Comparison of ENCODE assay signal across 8 cellular contexts in the genomic region with DNA sequence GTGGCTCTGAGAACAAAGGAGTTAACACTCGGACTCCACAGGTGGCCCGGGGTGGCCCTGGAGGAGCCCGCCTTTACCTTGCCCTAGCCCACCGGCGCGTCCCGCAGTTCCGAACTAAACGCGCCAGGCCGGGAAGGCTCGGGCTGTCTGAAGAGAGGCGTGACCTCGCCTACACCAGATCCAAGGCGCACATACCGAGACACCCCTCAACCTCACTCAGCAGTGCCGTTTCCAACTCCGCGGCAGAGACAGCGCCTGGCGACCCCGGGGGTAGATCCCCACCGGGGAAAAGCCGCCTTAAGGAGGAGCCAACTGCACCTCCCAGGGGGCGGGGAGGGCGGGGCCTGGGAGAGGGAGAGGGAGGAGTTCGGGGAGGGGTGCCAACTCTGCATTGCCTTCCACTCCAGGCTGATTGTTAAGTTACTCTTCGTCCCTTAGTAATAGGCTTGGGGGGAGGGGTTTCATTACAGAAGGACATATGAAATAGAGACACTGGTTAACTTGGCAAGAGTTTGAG. TPM values are rescaled to one million over a fixed set of nuclear protein-coding genes. Genes with fewer than 3 reads are reported as not detected.
A peak's percentile ranks its signal among the peaks of the same experiment; 100 is the strongest.
DNase-seq lines count a peak whose midpoint lies in the region; ATAC-seq and TF ChIP-seq lines count a peak whose summit lies in the region.

A gene (minus strand): TSS at position 272 of the 517 bp plus-strand sequence. CDS start 1,408 bp downstream, outside the sequence.

- H3K27ac ChIP-seq in right lobe of liver, result peak within 1 kb of the TSS; percentile 66 to 92 (median 83)

- H3K27me3 Mint-ChIP-seq in dendritic cell treated with granulocyte-macrophage colony-stimulating factor and Interleukin-4, amounts not matched to agents 40 ng/mL and 50 ng/mL, for 4 days, result peaks cover 33% of the 10 kb centered on the region

- H3K4me1 Mint-ChIP-seq in dendritic cell treated with granulocyte-macrophage colony-stimulating factor and Interleukin-4, amounts not matched to agents 40 ng/mL and 50 ng/mL, for 4 days (ENCODE audit: low read depth), result peaks cover 11% of the 10 kb centered on the region

- WGBS in right lobe of liver (ENCODE audit: insufficient coverage, low coverage, low lambda C conversion rate, missing lambda C conversion rate), result 2% methylated on average over 10 of the region's 28 CpGs

- DNase-seq in BJ (ENCODE audit: low read depth) (peak; percentile 53), NCI-H526 (lab: John Stamatoyannopoulos, UW) (peak; percentile 87 to 94), right lobe of liver (peak; percentile 94 to 96 (median 95))
- DNase-seq in activated CD4-positive, alpha-beta T cell treated with anti-CD3 and anti-CD28 coated beads, Interleukin-2, amount 50 U/mL, for 24 hours (ENCODE audit: low read depth in 1 of 2, low spot score in 1 of 2), result peak; percentile 70 to 80
- DNase-seq in stimulated activated CD4-positive, alpha-beta T cell treated with anti-CD3 and anti-CD28 coated beads, Interleukin-4, amount 100 ng/mL, for 4 hours, result peak; percentile 82 to 85

- H3K4me3 Mint-ChIP-seq in dendritic cell treated with granulocyte-macrophage colony-stimulating factor and Interleukin-4, amounts not matched to agents 40 ng/mL and 50 ng/mL, for 4 days, result peak within 1 kb of the TSS; percentile 84

- peak within 1 kb of the TSS; percentile 91 for H3K27ac Mint-ChIP-seq in dendritic cell treated with granulocyte-macrophage colony-stimulating factor and Interleukin-4, amounts not matched to agents 40 ng/mL and 50 ng/mL, for 4 days

- H3K36me3 ChIP-seq in BJ (ENCODE audit: control insufficient read depth, insufficient read depth, low read length) (no peaks in the 10 kb centered on the region), right lobe of liver (peaks cover 0 to 9% (median 3%) of the 10 kb centered on the region in 4 donors)

- H3K27me3 ChIP-seq in BJ (ENCODE audit: control insufficient read depth, insufficient read depth, low read length), result no peaks in the 10 kb centered on the region
- no peaks in the 10 kb centered on the region for H3K27me3 ChIP-seq in right lobe of liver

- no peaks in the 10 kb centered on the region for H3K9me3 Mint-ChIP-seq in dendritic cell treated with granulocyte-macrophage colony-stimulating factor and Interleukin-4, amounts not matched to agents 40 ng/mL and 50 ng/mL, for 4 days

- TF ChIP-seq POLR2A in right lobe of liver (IDR thresholded peaks at IDR 0.05), result peak; percentile 27

- CTCF ChIA-PET in BJ (lab: Yijun Ruan, JAX), result interaction anchor here (0.7 to 1.1 kb wide), 6 partner anchors 41 to 223 kb away, joined by 3 to 4 read pairs (median 3); no protein-coding TSS in a partner anchor

- peak within 1 kb of the TSS; percentile 81 for H3K4me3 ChIP-seq in BJ (ENCODE audit: low read depth, low read length)
- H3K4me3 ChIP-seq in right lobe of liver, result peak within 1 kb of the TSS; percentile 93 to 98 (median 94)

- no peaks in the 10 kb centered on the region for H3K9me3 ChIP-seq in right lobe of liver

- POLR2A ChIA-PET in BJ (lab: Charles Lee), result interaction anchor here (0.6 kb wide), 1 partner anchor 22 kb away, joined by 10 read pairs; no protein-coding TSS in a partner anchor

- intact Hi-C loops in dendritic cell treated with granulocyte-macrophage colony-stimulating factor and Interleukin-4, amounts not matched to agents 40 ng/mL and 50 ng/mL, for 4 days (cut with micrococcal nuclease), result no loop called here
- intact Hi-C loops in right lobe of liver (cut with DNase I), result no loop called here

- no peak for TF ChIP-seq CTCF in BJ (IDR thresholded peaks at IDR 0.05; ENCODE audit: insufficient read depth, low read depth, low read length)
- TF ChIP-seq CTCF in right lobe of liver (IDR thresholded peaks at IDR 0.05), result no peak

- H3K4me1 ChIP-seq in right lobe of liver, result peaks cover 0 to 20% (median 2%) of the 10 kb centered on the region in 4 donors

- ATAC-seq in GM19324 (IDR thresholded peaks at IDR 0.05; ENCODE audit: low FRiP score, unreplicated experiment), result peak; percentile 49
- peak; percentile 59 for ATAC-seq in HG03460 (IDR thresholded peaks at IDR 0.05; ENCODE audit: unreplicated experiment)
- ATAC-seq in right lobe of liver, result peak; percentile 85 to 91 (median 88)

- H3K36me3 Mint-ChIP-seq in dendritic cell treated with granulocyte-macrophage colony-stimulating factor and Interleukin-4, amounts not matched to agents 40 ng/mL and 50 ng/mL, for 4 days (ENCODE audit: low read depth), result peaks cover 15% of the 10 kb centered on the region

RNA-seq across cellular contexts. Expression of the gene that starts here (rescaled TPM):
- polyA plus RNA-seq in BJ (2011; rRNA removed), result 40.4 and 79.8 TPM in 2 replicates
- polyA minus RNA-seq in BJ (2011; rRNA and poly(A)+ RNA removed), result 72.2 and 79.1 TPM in 2 replicates
- total RNA-seq in right lobe of liver, result 10 to 100 TPM; 36.1 to 50.2 (median 44.2) TPM

Comparison
In these comparisons a context has a peak if more than half of its experiments do, and no peak if none do; other contexts are left out.
1. Peak in every context shown above with its lines: DNase-seq, ATAC-seq, H3K4me3 ChIP-seq and H3K27ac ChIP-seq.